In the genomic region with DNA sequence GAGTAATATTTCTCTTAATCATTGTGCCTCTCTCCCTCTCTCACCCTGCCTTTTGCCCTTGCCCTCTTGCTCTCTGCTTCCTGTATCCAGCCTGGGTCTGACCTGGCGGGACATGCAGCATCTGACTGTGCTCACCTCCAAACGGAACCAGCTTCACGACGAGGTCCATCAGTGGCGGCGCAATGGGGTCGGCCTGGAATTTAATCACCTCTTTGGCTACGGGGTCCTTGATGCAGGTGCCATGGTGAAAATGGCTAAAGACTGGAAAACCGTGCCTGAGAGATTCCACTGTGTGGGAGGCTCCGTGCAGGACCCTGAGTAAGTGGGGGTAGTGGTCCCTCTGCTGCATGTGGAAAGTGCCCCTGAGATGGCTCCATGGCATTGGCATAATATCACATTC, we compare ENCODE assay signal across 19 cellular contexts.
A peak's percentile ranks its signal among the peaks of the same experiment; 100 is the strongest.
DNase-seq lines count a peak whose midpoint lies in the region; ATAC-seq and TF ChIP-seq lines count a peak whose summit lies in the region.
"Had no signal": no experiment of that assay in that cellular context is flagged by ENCODE, and none has a peak within 500 bp of the region (broad histone marks: within the 10 kb centered on the region; RNA-seq: fewer than 3 reads in every experiment).

No MANE protein-coding gene starts in this region.

- no peak for ATAC-seq in right cardiac atrium
- no peak for ATAC-seq in GM18505 (IDR thresholded peaks at IDR 0.05; ENCODE audit: unreplicated experiment)
- ATAC-seq: A549; CD8-positive, alpha-beta T cell had no signal

- no peaks in the 10 kb centered on the region for H3K4me1 ChIP-seq in right atrium auricular region
- no peaks in the 10 kb centered on the region for H3K4me1 ChIP-seq in right cardiac atrium (ENCODE audit: control insufficient read depth, insufficient read depth, low read length)
- no peaks in the 10 kb centered on the region for H3K4me1 ChIP-seq in esophagus muscularis mucosa
- H3K4me1 ChIP-seq: A549; BLaER1 treated with 17β-estradiol and CSF1 and Interleukin-3, amounts not matched to agents 10 nM and 100 nM; Caco-2 had no signal

- TF ChIP-seq POLR2A in esophagus muscularis mucosa (IDR thresholded peaks at IDR 0.05; ENCODE audit: low read depth), result no peak
- TF ChIP-seq POLR2A in GM18505 (IDR thresholded peaks at IDR 0.05; ENCODE audit: borderline replicate concordance, extremely low read depth, insufficient read depth, insufficient read length), result no peak

- H3K4me1 Mint-ChIP-seq in neural crest cell (no peaks in the 10 kb centered on the region), osteocyte (ENCODE audit: unreplicated experiment) (no peaks in the 10 kb centered on the region)
- peaks cover 3% of the 10 kb centered on the region for H3K4me1 Mint-ChIP-seq in activated T-cell treated with anti-CD3 and anti-CD28 coated beads, Interleukin-2, amount 50 U/mL, for 24 hours (ENCODE audit: low read depth)

- no peaks in the 10 kb centered on the region for H3K27me3 ChIP-seq in right atrium auricular region
- H3K27me3 ChIP-seq in right cardiac atrium (ENCODE audit: control insufficient read depth, insufficient read depth), result no peaks in the 10 kb centered on the region
- no peaks in the 10 kb centered on the region for H3K27me3 ChIP-seq in esophagus muscularis mucosa
- H3K27me3 ChIP-seq: BLaER1 treated with 17β-estradiol and CSF1 and Interleukin-3, amounts not matched to agents 10 nM and 100 nM had no signal

- H3K9me3 Mint-ChIP-seq in neural crest cell (no peaks in the 10 kb centered on the region), osteocyte (ENCODE audit: unreplicated experiment) (peaks cover 3% of the 10 kb centered on the region)
- H3K9me3 Mint-ChIP-seq in activated T-cell treated with anti-CD3 and anti-CD28 coated beads, Interleukin-2, amount 50 U/mL, for 24 hours, result no peaks in the 10 kb centered on the region
- H3K9me3 Mint-ChIP-seq: CD4-positive, alpha-beta T cell; CD8-positive, alpha-beta T cell had no signal

- intact Hi-C loops in right cardiac atrium (cut with DNase I) (no loop called here), esophagus muscularis mucosa (cut with DNase I) (no loop called here)

- H3K27ac Mint-ChIP-seq in neural crest cell (ENCODE audit: unreplicated experiment) (peak overlapping the region; percentile 71), osteocyte (ENCODE audit: unreplicated experiment) (no peak overlapping the region)
- no peak overlapping the region for H3K27ac Mint-ChIP-seq in activated T-cell treated with anti-CD3 and anti-CD28 coated beads, Interleukin-2, amount 50 U/mL, for 24 hours
- H3K27ac Mint-ChIP-seq: B cell; CD4-positive, alpha-beta T cell; CD8-positive, alpha-beta T cell had no signal

- H3K36me3 Mint-ChIP-seq in neural crest cell (ENCODE audit: low read depth) (no peaks in the 10 kb centered on the region), osteocyte (ENCODE audit: unreplicated experiment) (no peaks in the 10 kb centered on the region)
- no peaks in the 10 kb centered on the region for H3K36me3 Mint-ChIP-seq in activated T-cell treated with anti-CD3 and anti-CD28 coated beads, Interleukin-2, amount 50 U/mL, for 24 hours (ENCODE audit: low read depth)
- H3K36me3 Mint-ChIP-seq: CD8-positive, alpha-beta T cell had no signal

- H3K9me3 ChIP-seq in right atrium auricular region (peaks cover 0 to 4% of the 10 kb centered on the region in 2 donors), right cardiac atrium (ENCODE audit: control insufficient read depth, low read length) (no peaks in the 10 kb centered on the region), esophagus muscularis mucosa (no peaks in the 10 kb centered on the region)
- H3K9me3 ChIP-seq: A549, Caco-2 had no signal

- peak; percentile 34 for DNase-seq in right atrium auricular region (ENCODE audit: low spot score)
- no peak for DNase-seq in right cardiac atrium
- peak; percentile 77 for DNase-seq in esophagus muscularis mucosa (ENCODE audit: extremely low spot score)
- DNase-seq in neural crest cell (ENCODE audit: low read depth, low spot score), result no peak
- peak; percentile 34 for DNase-seq in osteocyte (ENCODE audit: extremely low spot score, unreplicated experiment)
- no peak for DNase-seq in activated T-cell treated with anti-CD3 and anti-CD28 coated beads, Interleukin-2, amount 50 U/mL, for 24 hours
- DNase-seq: AML-193; Caco-2; Calu3; CD4-positive, alpha-beta T cell; CD8-positive, alpha-beta T cell; DMS79 treated with DMSO at 0.1 percent for 48 hours; GF-D8 had no signal

- H3K4me3 ChIP-seq in right atrium auricular region (no peak overlapping the region), right cardiac atrium (ENCODE audit: low read length) (no peak overlapping the region), esophagus muscularis mucosa (no peak overlapping the region)
- H3K4me3 ChIP-seq: A549; BLaER1 treated with 17β-estradiol and CSF1 and Interleukin-3, amounts not matched to agents 10 nM and 100 nM had no signal

- TF ChIP-seq EP300 in esophagus muscularis mucosa (IDR thresholded peaks at IDR 0.05), result no peak

- TF ChIP-seq CTCF in right atrium auricular region (IDR thresholded peaks at IDR 0.05), result no peak
- no peak for TF ChIP-seq CTCF in esophagus muscularis mucosa (IDR thresholded peaks at IDR 0.05)
- TF ChIP-seq CTCF in neural crest cell (conservative IDR thresholded peaks at IDR 0.05), result no peak
- no peak for TF ChIP-seq CTCF in osteocyte (IDR thresholded peaks at IDR 0.05)

- H3K4me3 Mint-ChIP-seq in neural crest cell, result no peak overlapping the region
- no peak overlapping the region for H3K4me3 Mint-ChIP-seq in osteocyte (ENCODE audit: unreplicated experiment)
- no peak overlapping the region for H3K4me3 Mint-ChIP-seq in activated T-cell treated with anti-CD3 and anti-CD28 coated beads, Interleukin-2, amount 50 U/mL, for 24 hours
- H3K4me3 Mint-ChIP-seq: B cell; CD4-positive, alpha-beta T cell; CD8-positive, alpha-beta T cell had no signal

- H3K36me3 ChIP-seq in right atrium auricular region, result no peaks in the 10 kb centered on the region
- no peaks in the 10 kb centered on the region for H3K36me3 ChIP-seq in esophagus muscularis mucosa
- H3K36me3 ChIP-seq: BLaER1 treated with 17β-estradiol and CSF1 and Interleukin-3, amounts not matched to agents 10 nM and 100 nM had no signal

- WGBS in right cardiac atrium, result 87% methylated on average over 10 of the region's 10 CpGs
- 93% methylated on average over 10 of the region's 10 CpGs for WGBS in esophagus muscularis mucosa

- H3K27ac ChIP-seq in right atrium auricular region (no peak overlapping the region), right cardiac atrium (ENCODE audit: low read length) (no peak overlapping the region), esophagus muscularis mucosa (replicated peaks in 1 of 4) (no peak overlapping the region)
- H3K27ac ChIP-seq: 22Rv1; A549; BLaER1 treated with 17β-estradiol and CSF1 and Interleukin-3, amounts not matched to agents 10 nM and 100 nM; C4-2B had no signal

- no peaks in the 10 kb centered on the region for H3K27me3 Mint-ChIP-seq in neural crest cell (ENCODE audit: low read depth)
- peaks cover 16% of the 10 kb centered on the region for H3K27me3 Mint-ChIP-seq in osteocyte (ENCODE audit: unreplicated experiment)
- H3K27me3 Mint-ChIP-seq in activated T-cell treated with anti-CD3 and anti-CD28 coated beads, Interleukin-2, amount 50 U/mL, for 24 hours, result peaks cover 8% of the 10 kb centered on the region

Comparison
In these comparisons a context has a peak if more than half of its experiments do, and no peak if none do; other contexts are left out.
1. DNase-seq: peak in right atrium auricular region (single experiment), esophagus muscularis mucosa (single experiment) and osteocyte (single experiment); none in right cardiac atrium (0 of 3), neural crest cell (single experiment) and activated T-cell treated with anti-CD3 and anti-CD28 coated beads, Interleukin-2, amount 50 U/mL, for 24 hours (single experiment).